9 cellular contexts compared by ENCODE assay signal in the genomic region with DNA sequence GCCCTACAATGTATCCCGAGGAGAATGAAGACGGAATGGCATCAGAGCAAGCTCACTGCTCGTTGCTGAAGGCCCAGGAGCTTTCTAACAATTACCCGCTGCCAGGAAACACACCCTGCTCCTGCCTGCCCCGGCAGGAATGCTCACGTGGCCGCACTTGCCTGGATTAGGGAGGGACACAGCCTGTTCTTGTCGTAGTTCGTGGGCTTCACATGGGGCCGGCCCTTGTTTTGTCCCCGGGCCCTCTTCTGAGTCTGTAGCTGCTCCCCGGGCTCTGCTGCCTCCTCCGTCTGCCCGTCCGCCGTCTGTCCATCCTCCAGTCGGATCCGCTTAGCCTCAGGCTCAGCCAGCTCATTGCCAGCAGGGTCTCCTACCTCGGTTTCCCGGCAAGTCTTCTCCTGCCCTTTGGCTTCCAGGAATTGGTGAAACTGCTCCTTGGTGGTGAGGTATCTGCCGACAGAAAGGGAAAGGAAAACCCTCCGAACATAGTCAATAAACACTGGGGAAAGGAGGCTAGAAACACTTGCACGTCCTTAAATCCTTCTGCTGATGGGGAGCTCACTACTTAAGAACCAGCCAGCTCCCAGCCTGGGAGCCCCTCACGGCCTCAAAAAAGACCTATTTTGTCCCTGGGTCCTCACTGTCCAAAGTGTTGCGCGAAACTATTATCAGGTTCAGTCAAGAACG. TPM values are rescaled to one million over a fixed set of nuclear protein-coding genes. Genes with fewer than 3 reads are reported as not detected.
A peak's percentile ranks its signal among the peaks of the same experiment; 100 is the strongest.
DNase-seq lines count a peak whose midpoint lies in the region; TF ChIP-seq lines count a peak whose summit lies in the region.
"Had no signal": no experiment of that assay in that cellular context is flagged by ENCODE, and none has a peak within 500 bp of the region (broad histone marks: within the 10 kb centered on the region; RNA-seq: fewer than 3 reads in every experiment).

No MANE protein-coding gene starts in this region.

- no peak for DNase-seq in A673 (ENCODE audit: low spot score)
- no peak for DNase-seq in Jurkat, Clone E6-1 (ENCODE audit: low read depth, low spot score)
- DNase-seq in activated CD4-positive, CD25-positive, alpha-beta regulatory T cell treated with anti-CD3 and anti-CD28 coated beads, Interleukin-2, amount 50 U/mL, for 72 hours, result no peak
- DNase-seq in stimulated activated CD4-positive, alpha-beta T cell treated with anti-CD3 and anti-CD28 coated beads, Interleukin-2, amount 100 ng/mL, for 24 hours, result no peak
- DNase-seq in hepatic stellate cell (ENCODE audit: low spot score), result no peak
- no peak for DNase-seq in C1 segment of cervical spinal cord (lab: John Stamatoyannopoulos, UW)

- TF ChIP-seq CTCF in A673 (conservative IDR thresholded peaks at IDR 0.05; ENCODE audit: low read depth, low read length), result no peak

- CTCF ChIA-PET in A673 (lab: Charles Lee), result interaction anchor here (1.3 kb wide), 1 partner anchor 14 kb away, joined by 5 read pairs; no protein-coding TSS in a partner anchor

- peaks cover 44% of the 10 kb centered on the region for H3K36me3 ChIP-seq in A673 (ENCODE audit: insufficient read depth, low read length, poor library complexity, severe bottlenecking)
- H3K36me3 ChIP-seq in muscle layer of duodenum (ENCODE audit: control insufficient read depth in 1 of 2, insufficient read depth in 2 of 2, low read length in 2 of 2), result peaks cover 30 to 49% of the 10 kb centered on the region in 2 donors

- H3K27me3 ChIP-seq in A673 (replicated peaks; ENCODE audit: insufficient read depth, low read depth, low read length, poor library complexity) (no peaks in the 10 kb centered on the region), muscle layer of duodenum (ENCODE audit: low read depth, low read length) (no peaks in the 10 kb centered on the region)

- peak overlapping the region; percentile 72 for H3K4me3 ChIP-seq in A673 (ENCODE audit: low read depth, low read length, poor library complexity, severe bottlenecking)
- H3K4me3 ChIP-seq in Jurkat, Clone E6-1 (ENCODE audit: low read length), result peak overlapping the region; percentile 94
- H3K4me3 ChIP-seq in muscle layer of duodenum (ENCODE audit: low read depth in 1 of 2, low read length in 2 of 2), result peak overlapping the region; percentile 74 to 83

- H3K27ac ChIP-seq in A673 (ENCODE audit: low read depth, low read length, poor library complexity, severe bottlenecking), result peak overlapping the region; percentile 98
- H3K27ac ChIP-seq in cingulate gyrus (ENCODE audit: low read depth, low read length), result peak overlapping the region; percentile 95
- peak overlapping the region; percentile 96 for H3K27ac ChIP-seq in muscle layer of duodenum (ENCODE audit: low read length)

- BruUV-seq in A673 (replicated peaks; lab: Mats Ljungman, UMichigan), result no TSS peak

- POLR2A ChIA-PET in A673 (lab: Charles Lee; ENCODE audit: low non-redundant PET), result no interaction called here

- intact Hi-C loops in A673 (cut with micrococcal nuclease; ENCODE audit: unreplicated experiment), result no loop called here

- H3K4me1 ChIP-seq in A673 (ENCODE audit: insufficient read depth, low read length, poor library complexity, severe bottlenecking) (peaks cover 7% of the 10 kb centered on the region), muscle layer of duodenum (ENCODE audit: control insufficient read depth in 1 of 2, insufficient read depth in 2 of 2, low read length in 2 of 2) (peaks cover 0 to 7% of the 10 kb centered on the region in 2 donors)

- H3K9me3 ChIP-seq in A673 (ENCODE audit: low read depth, low read length, poor library complexity, severe bottlenecking) (no peaks in the 10 kb centered on the region), muscle layer of duodenum (ENCODE audit: control insufficient read depth in 1 of 2, low read length in 2 of 2) (no peaks in the 10 kb centered on the region)

RNA-seq across cellular contexts. Expression of gene DUS3L, which starts 0.9 kb away (rescaled TPM):
- 56.8 and 85.3 TPM in 2 replicates for total RNA-seq in A673 (2021)
- 84.4 TPM for polyA plus RNA-seq in Jurkat, Clone E6-1 (2012; ENCODE audit: insufficient read depth, insufficient read length)

RNA-seq across cellular contexts. Expression of gene PRR22, which starts 5.5 kb away (rescaled TPM):
- total RNA-seq in A673 (2021), result 6.5 and 8.2 TPM in 2 replicates
- polyA plus RNA-seq in Jurkat, Clone E6-1 (2012; ENCODE audit: insufficient read depth, insufficient read length), result 7.1 TPM

RNA-seq across cellular contexts. Expression of gene NRTN, which starts 14.8 kb away (rescaled TPM):
- 1.6 and 3.9 TPM in 2 replicates for total RNA-seq in A673 (2021)
- 6.9 TPM for polyA plus RNA-seq in Jurkat, Clone E6-1 (2012; ENCODE audit: insufficient read depth, insufficient read length)

RNA-seq across cellular contexts. Expression of gene FUT6, which starts 49.5 kb away (rescaled TPM):
- not detected in 2 replicates for total RNA-seq in A673 (2021)
- polyA plus RNA-seq in Jurkat, Clone E6-1 (2012; ENCODE audit: insufficient read depth, insufficient read length), result not detected
- total RNA-seq: NCI-H460 had no signal
